20 cellular contexts compared by ENCODE assay signal in the genomic region with DNA sequence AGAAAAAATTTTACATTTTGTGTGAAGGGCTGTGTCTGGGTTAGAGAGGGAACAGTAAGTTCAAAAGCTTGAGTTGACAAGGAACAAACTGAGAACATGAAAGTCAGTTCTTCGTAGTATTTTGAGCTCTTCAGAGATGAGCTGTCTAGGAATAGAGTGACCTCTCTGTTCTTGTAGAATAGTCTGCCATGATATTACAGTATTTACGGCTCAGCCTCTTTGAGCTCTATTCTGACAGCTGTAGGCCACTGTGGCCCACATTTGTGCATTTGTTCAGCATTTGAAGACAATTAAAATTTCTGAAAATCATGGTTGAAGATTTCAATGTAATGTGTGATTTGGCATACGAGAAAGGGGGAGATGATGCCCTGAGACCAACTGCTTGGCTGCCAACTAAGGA.
"Had no signal": no experiment of that assay in that cellular context is flagged by ENCODE, and none has a peak within 500 bp of the region (broad histone marks: within the 10 kb centered on the region; RNA-seq: fewer than 3 reads in every experiment).

No MANE protein-coding gene starts in this region.

- H3K27ac ChIP-seq: foreskin keratinocyte, left lung, lower lobe of right lung, ovary, right atrium auricular region, tibial artery, upper lobe of left lung, uterus had no signal

- H3K4me3 ChIP-seq: left lung, lower lobe of right lung, ovary, right atrium auricular region, smooth muscle cell, tibial artery, upper lobe of left lung, uterus had no signal

- H3K27me3 ChIP-seq: foreskin keratinocyte, left lung, ovary, right atrium auricular region, tibial artery, upper lobe of left lung, uterus had no signal

- H3K4me3 Mint-ChIP-seq: dendritic cell treated with granulocyte-macrophage colony-stimulating factor and Interleukin-4, amounts not matched to agents 40 ng/mL and 50 ng/mL, for 4 days; effector memory CD8-positive, alpha-beta T cell; immature natural killer cell; naive thymus-derived CD8-positive, alpha-beta T cell; stimulated activated memory B cell treated with anti-CD40 and anti-IgM and Interleukin-4, amounts not matched to agents 10 μg/mL and 1 μg/mL and 100 μg/mL, for 72 hours; stimulated activated naive CD8-positive, alpha-beta T cell treated with anti-CD3 and anti-CD28 coated beads, Interleukin-15, Interleukin-2, amounts not matched to agents 100 ng/mL and 50 ng/mL, for 24 hours had no signal

- H3K27me3 Mint-ChIP-seq: dendritic cell treated with granulocyte-macrophage colony-stimulating factor and Interleukin-4, amounts not matched to agents 40 ng/mL and 50 ng/mL, for 4 days; effector memory CD8-positive, alpha-beta T cell; naive thymus-derived CD8-positive, alpha-beta T cell; stimulated activated memory B cell treated with anti-CD40 and anti-IgM and Interleukin-4, amounts not matched to agents 10 μg/mL and 1 μg/mL and 100 μg/mL, for 72 hours; stimulated activated naive CD8-positive, alpha-beta T cell treated with anti-CD3 and anti-CD28 coated beads, Interleukin-15, Interleukin-2, amounts not matched to agents 100 ng/mL and 50 ng/mL, for 24 hours had no signal

- H3K9me3 ChIP-seq: left lung, lower lobe of right lung, ovary, right atrium auricular region, tibial artery, upper lobe of left lung, uterus had no signal

- H3K4me2 ChIP-seq: smooth muscle cell had no signal

- H3K36me3 ChIP-seq: ovary, uterus had no signal

- H3K4me1 Mint-ChIP-seq: immature natural killer cell had no signal

- FAIRE-seq: keratinocyte had no signal

- H3K27ac Mint-ChIP-seq: dendritic cell treated with granulocyte-macrophage colony-stimulating factor and Interleukin-4, amounts not matched to agents 40 ng/mL and 50 ng/mL, for 4 days; immature natural killer cell; stimulated activated naive CD8-positive, alpha-beta T cell treated with anti-CD3 and anti-CD28 coated beads, Interleukin-15, Interleukin-2, amounts not matched to agents 100 ng/mL and 50 ng/mL, for 24 hours had no signal

- H3K9me3 Mint-ChIP-seq: dendritic cell treated with granulocyte-macrophage colony-stimulating factor and Interleukin-4, amounts not matched to agents 40 ng/mL and 50 ng/mL, for 4 days; effector memory CD8-positive, alpha-beta T cell; immature natural killer cell; naive thymus-derived CD8-positive, alpha-beta T cell; stimulated activated memory B cell treated with anti-CD40 and anti-IgM and Interleukin-4, amounts not matched to agents 10 μg/mL and 1 μg/mL and 100 μg/mL, for 72 hours; stimulated activated naive CD8-positive, alpha-beta T cell treated with anti-CD3 and anti-CD28 coated beads, Interleukin-15, Interleukin-2, amounts not matched to agents 100 ng/mL and 50 ng/mL, for 24 hours had no signal

- ATAC-seq: effector memory CD8-positive, alpha-beta T cell; foreskin keratinocyte; left lung; lower lobe of right lung; naive thymus-derived CD8-positive, alpha-beta T cell; stimulated activated memory B cell treated with anti-CD40 and anti-IgM and Interleukin-4, amounts not matched to agents 10 μg/mL and 1 μg/mL and 100 μg/mL, for 72 hours had no signal

- H3K4me1 ChIP-seq: left lung, lower lobe of right lung, upper lobe of left lung, uterus had no signal

- DNase-seq: effector memory CD8-positive, alpha-beta T cell; erythroblast; foreskin keratinocyte; immature natural killer cell; left lung; lower lobe of right lung; mesendoderm; naive thymus-derived CD8-positive, alpha-beta T cell; ovary; stimulated activated CD4-positive, alpha-beta T cell treated with anti-CD3 and anti-CD28 coated beads, Interleukin-2, amount 100 ng/mL, for 48 hours; stimulated activated CD8-positive, alpha-beta memory T cell treated with anti-CD3 and anti-CD28 coated beads, Interleukin-4, amount 100 ng/mL, for 48 hours; tibial artery; upper lobe of left lung; uterus had no signal
